Comparison of ENCODE assay signal across 8 cellular contexts in genomic region chr2:218218409-218219185, GRCh38. TPM values are rescaled to one million over a fixed set of nuclear protein-coding genes. Genes with fewer than 3 reads are reported as not detected.
A peak's percentile ranks its signal among the peaks of the same experiment; 100 is the strongest.
DNase-seq lines count a peak whose midpoint lies in the region; ATAC-seq and TF ChIP-seq lines count a peak whose summit lies in the region.

No MANE protein-coding gene starts in this region.

- peak overlapping the region; percentile 36 to 83 for H3K27ac ChIP-seq in liver (ENCODE audit: low read depth in 1 of 2, low read length in 2 of 2)
- peak overlapping the region; percentile 90 to 99 (median 96) for H3K27ac ChIP-seq in tibial nerve

- TF ChIP-seq POLR2A in tibial nerve (IDR thresholded peaks at IDR 0.05) = no peak

- TF ChIP-seq RAD21 in liver (IDR thresholded peaks at IDR 0.05) = no peak

- no peaks in the 10 kb centered on the region for H3K9me3 ChIP-seq in liver (ENCODE audit: control insufficient read depth in 4 of 4, low read length in 3 of 4)
- H3K9me3 ChIP-seq in tibial nerve = no peaks in the 10 kb centered on the region

- no peaks in the 10 kb centered on the region for H3K27me3 Mint-ChIP-seq in activated naive CD8-positive, alpha-beta T cell

- peaks cover 6 to 34% (median 15%) of the 10 kb centered on the region in 4 donors for H3K4me1 ChIP-seq in liver (ENCODE audit: control insufficient read depth in 4 of 4, insufficient read depth in 4 of 4, low read length in 3 of 4)
- H3K4me1 ChIP-seq in tibial nerve = peaks cover 0 to 66% (median 45%) of the 10 kb centered on the region in 4 donors

- H3K4me3 ChIP-seq in GM12875 (ENCODE audit: low read depth, low read length) (peak overlapping the region; percentile 70), liver (ENCODE audit: low read depth in 1 of 3, low read length in 3 of 3) (peak overlapping the region in 2 of 3 donors; percentile 74 to 96), tibial nerve (peak overlapping the region; percentile 81 to 99 (median 92))

- DNase-seq in KBM-7 (peak; percentile 88), tibial nerve (ENCODE audit: low spot score in 2 of 2) (no peak), SW 1271 (lab: John Stamatoyannopoulos, UW) (no peak), NCI-H510A (lab: John Stamatoyannopoulos, UW) (no peak)

- peak overlapping the region; percentile 91 for H3K27ac Mint-ChIP-seq in activated naive CD8-positive, alpha-beta T cell

- H3K36me3 ChIP-seq in liver (ENCODE audit: control insufficient read depth in 4 of 4, insufficient read depth in 3 of 4, low read depth in 1 of 4, low read length in 3 of 4) (no peaks in the 10 kb centered on the region), tibial nerve (peaks cover 0 to 6% (median 0%) of the 10 kb centered on the region in 3 donors)

- peak overlapping the region; percentile 46 to 89 for H3K9ac ChIP-seq in liver (ENCODE audit: low read depth in 1 of 2, low read length in 2 of 2)

- WGBS in liver = 62% methylated on average over 3 of the region's 3 CpGs
- 15 to 16% methylated on average over 3 of the region's 3 CpGs for WGBS in tibial nerve, 2 donors

- peaks cover 11% of the 10 kb centered on the region for H3K36me3 Mint-ChIP-seq in activated naive CD8-positive, alpha-beta T cell

- TF ChIP-seq CTCF in GM12875 (IDR thresholded peaks at IDR 0.05; ENCODE audit: borderline replicate concordance, insufficient read depth, low read depth, low read length) (no peak), liver (IDR thresholded peaks at IDR 0.05; ENCODE audit: low read depth, low read length, missing input control) (no peak), tibial nerve (IDR thresholded peaks at IDR 0.05) (no peak)

- peaks cover 55% of the 10 kb centered on the region for H3K4me1 Mint-ChIP-seq in activated naive CD8-positive, alpha-beta T cell (ENCODE audit: low read depth)

- in situ Hi-C loops in KBM-7 (cut with MboI; ENCODE audit: low pct_unique_long_range_greater_than_20kb, low sequenced_read_pairs) = no loop called here

- H3K27me3 ChIP-seq in liver (ENCODE audit: control insufficient read depth in 4 of 4, insufficient read depth in 4 of 4, low read length in 3 of 4) = no peaks in the 10 kb centered on the region
- no peaks in the 10 kb centered on the region for H3K27me3 ChIP-seq in tibial nerve

- peak; percentile 50 for ATAC-seq in GM21528 (IDR thresholded peaks at IDR 0.05; ENCODE audit: low FRiP score, unreplicated experiment)

- TF ChIP-seq EP300 in tibial nerve (IDR thresholded peaks at IDR 0.05) = no peak

- peak overlapping the region; percentile 96 for H3K4me3 Mint-ChIP-seq in activated naive CD8-positive, alpha-beta T cell

- no peaks in the 10 kb centered on the region for H3K9me3 Mint-ChIP-seq in activated naive CD8-positive, alpha-beta T cell (ENCODE audit: low read depth)

TF ChIP-seq in liver, 16 proteins besides CTCF, POLR2A, EP300 and RAD21:
- TF ChIP-seq, protein P1, sequence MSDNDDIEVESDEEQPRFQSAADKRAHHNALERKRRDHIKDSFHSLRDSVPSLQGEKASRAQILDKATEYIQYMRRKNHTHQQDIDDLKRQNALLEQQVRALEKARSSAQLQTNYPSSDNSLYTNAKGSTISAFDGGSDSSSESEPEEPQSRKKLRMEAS (IDR thresholded peaks at IDR 0.05) = no peak
- TF ChIP-seq FOXA2 (IDR thresholded peaks at IDR 0.05) (no peak), NR2F2 (IDR thresholded peaks at IDR 0.05) (no peak), JUND (IDR thresholded peaks at IDR 0.05) (no peak), HNF4G (IDR thresholded peaks at IDR 0.05) (no peak), FOXA1 (IDR thresholded peaks at IDR 0.05) (no peak), REST (IDR thresholded peaks at IDR 0.05) (no peak), EGR1 (IDR thresholded peaks at IDR 0.05; ENCODE audit: low read depth in 2 of 2) (no peak)
- TF ChIP-seq, protein P2, sequence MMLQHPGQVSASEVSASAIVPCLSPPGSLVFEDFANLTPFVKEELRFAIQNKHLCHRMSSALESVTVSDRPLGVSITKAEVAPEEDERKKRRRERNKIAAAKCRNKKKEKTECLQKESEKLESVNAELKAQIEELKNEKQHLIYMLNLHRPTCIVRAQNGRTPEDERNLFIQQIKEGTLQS (IDR thresholded peaks at IDR 0.05) = no peak
TF ChIP-seq in liver: peak in this region for 0.

RNA-seq across cellular contexts. Expression of gene ARPC2, which starts 1.6 kb away (rescaled TPM):
- total RNA-seq in liver = 10 to 100 TPM; 58.1 to 74.7 TPM
- polyA plus RNA-seq in liver = 10 to 100 TPM; 72.8 to 83.6 TPM
- total RNA-seq in tibial nerve = 100 to 1,000 TPM; 193 to 248 (median 222) TPM

RNA-seq across cellular contexts. Expression of gene GPBAR1, which starts 42.2 kb away (rescaled TPM):
- total RNA-seq in liver = 1 to 10 TPM in 1 of 2 donors, under 1 TPM in 1; 0.42 to 1.4 TPM
- 1 to 10 TPM; 2.1 to 2.7 TPM for polyA plus RNA-seq in liver
- 10 to 100 TPM in 2 of 4 donors, 1 to 10 TPM in 2; 4.6 to 37.8 (median 13.5) TPM for total RNA-seq in tibial nerve

RNA-seq across cellular contexts. Expression of gene AAMP, which starts 51.3 kb away (rescaled TPM):
- 100 to 1,000 TPM in 1 of 2 donors, 10 to 100 TPM in 1; 79.9 to 116 TPM for total RNA-seq in liver
- 10 to 100 TPM; 63.6 to 69.2 TPM for polyA plus RNA-seq in liver
- 100 to 1,000 TPM; 111 to 179 (median 143) TPM for total RNA-seq in tibial nerve

RNA-seq across cellular contexts. Expression of gene PNKD, which starts 51.7 kb away (rescaled TPM):
- total RNA-seq in liver (10 to 100 TPM; 28.5 to 68.6 TPM), tibial nerve (10 to 100 TPM; 62.3 to 68.9 (median 63.6) TPM)
- 100 to 1,000 TPM; 121 to 161 TPM for polyA plus RNA-seq in liver

RNA-seq across cellular contexts. Expression of gene CXCR1, which starts 51.8 kb away (rescaled TPM):
- total RNA-seq in liver (1 to 10 TPM in 1 of 2 donors, under 1 TPM in 1; 0.33 to 1.8 TPM), tibial nerve (under 1 TPM in 2 of 4 donors, not detected in 2; 0.21 to 0.66 TPM)
- 1 to 10 TPM in 1 of 2 donors, under 1 TPM in 1; 0.26 to 1.1 TPM for polyA plus RNA-seq in liver
